Comparison of ENCODE assay signal across 15 cellular contexts in the genomic region with DNA sequence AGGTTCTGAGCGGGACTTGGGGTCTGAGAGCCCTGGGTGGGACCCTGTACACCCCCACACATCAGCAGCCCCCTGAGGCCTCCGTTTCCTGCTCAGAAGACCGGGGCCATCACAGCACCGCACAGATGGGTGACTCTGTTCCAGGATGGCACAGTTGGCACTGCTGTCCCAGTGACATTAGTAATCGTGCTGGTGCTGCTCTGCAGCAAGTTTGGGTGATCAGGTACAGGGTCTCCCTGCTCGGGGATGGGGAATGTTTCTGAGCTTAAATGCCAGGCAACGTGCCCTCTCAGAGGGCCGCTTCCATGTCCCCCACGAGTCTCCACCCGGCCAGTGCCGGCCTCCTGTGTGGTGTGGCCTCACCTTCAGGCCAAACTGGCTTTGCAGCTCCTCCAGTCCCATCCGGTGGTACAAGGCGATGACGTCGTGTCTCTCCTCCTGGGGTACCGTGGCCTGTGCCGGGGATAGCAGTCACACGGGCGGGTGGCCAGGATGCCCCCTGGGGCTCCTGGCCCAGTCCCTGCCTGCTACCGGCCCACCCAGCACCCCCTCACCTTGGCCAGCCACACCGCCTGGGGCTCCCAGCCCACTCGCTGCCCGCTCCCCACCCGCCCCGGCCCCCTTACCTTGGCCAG. TPM values are rescaled to one million over a fixed set of nuclear protein-coding genes. Genes with fewer than 3 reads are reported as not detected.
"Had no signal": no experiment of that assay in that cellular context is flagged by ENCODE, and none has a peak within 500 bp of the region (broad histone marks: within the 10 kb centered on the region; RNA-seq: fewer than 3 reads in every experiment).

No MANE protein-coding gene starts in this region.

- H3K9me3 Mint-ChIP-seq: activated CD4-positive, alpha-beta T cell treated with anti-CD3 and anti-CD28 coated beads, Interleukin-2, amount 10 ng/mL, durations not matched to agents 24 days and 14 days; activated T-helper 17 cell treated with anti-CD3 and anti-CD28 coated beads, Interleukin-2, amount 50 U/mL, for 72 hours; T-helper 2 cell treated with Interferon-gamma antibody and Interleukin-4, amounts not matched to agents 5 μg/mL and 100 μg/mL, for 36 hours had no signal

- H3K27me3 ChIP-seq: pancreas, vagina had no signal

- H3K27ac ChIP-seq: gastrocnemius medialis, pancreas, tibial artery, vagina had no signal

- H3K36me3 ChIP-seq: gastrocnemius medialis, pancreas, tibial artery, vagina had no signal

- H3K9me3 ChIP-seq: gastrocnemius medialis, pancreas, vagina had no signal

- H3K4me3 ChIP-seq: gastrocnemius medialis, pancreas, tibial artery, vagina had no signal

- H3K4me1 ChIP-seq: gastrocnemius medialis, pancreas, tibial artery, vagina had no signal

- H3K27me3 Mint-ChIP-seq: activated CD8-positive, alpha-beta T cell treated with anti-CD3 and anti-CD28 coated beads for 36 hours had no signal

- H3K4me1 Mint-ChIP-seq: activated B cell treated with CpG ODN at 0.5 μM for 24 hours; activated CD4-positive, alpha-beta T cell treated with anti-CD3 and anti-CD28 coated beads, Interleukin-2, amount 10 ng/mL, durations not matched to agents 24 days and 14 days; activated T-helper 17 cell treated with anti-CD3 and anti-CD28 coated beads, Interleukin-2, amount 50 U/mL, for 72 hours had no signal

- DNase-seq: activated CD4-positive, alpha-beta T cell treated with anti-CD3 and anti-CD28 coated beads, Interleukin-2, amount 10 ng/mL, durations not matched to agents 24 days and 14 days; activated CD8-positive, alpha-beta T cell treated with anti-CD3 and anti-CD28 coated beads for 36 hours; activated naive CD4-positive, alpha-beta T cell; activated T-cell treated with anti-CD3 and anti-CD28 coated beads, Interleukin-2, amount 50 U/mL, for 1 hour; cortex of kidney; gastrocnemius medialis; left ventricle myocardium superior; stimulated activated CD8-positive, alpha-beta memory T cell treated with anti-CD3 and anti-CD28 coated beads, Interleukin-4, amount 100 ng/mL, for 48 hours; stimulated activated naive CD4-positive, alpha-beta T cell; tibial artery had no signal

- ATAC-seq: activated CD8-positive, alpha-beta T cell treated with anti-CD3 and anti-CD28 coated beads for 36 hours; activated T-helper 17 cell treated with anti-CD3 and anti-CD28 coated beads, Interleukin-2, amount 50 U/mL, for 72 hours; gastrocnemius medialis; left ventricle myocardium superior; pancreas had no signal

- H3K27ac Mint-ChIP-seq: activated B cell treated with CpG ODN at 0.5 μM for 24 hours; activated CD4-positive, alpha-beta T cell treated with anti-CD3 and anti-CD28 coated beads, Interleukin-2, amount 10 ng/mL, durations not matched to agents 24 days and 14 days; activated CD8-positive, alpha-beta T cell treated with anti-CD3 and anti-CD28 coated beads for 36 hours; T-helper 2 cell treated with Interferon-gamma antibody and Interleukin-4, amounts not matched to agents 5 μg/mL and 100 μg/mL, for 36 hours had no signal

- H3K4me3 Mint-ChIP-seq: activated B cell treated with CpG ODN at 0.5 μM for 24 hours; activated CD4-positive, alpha-beta T cell treated with anti-CD3 and anti-CD28 coated beads, Interleukin-2, amount 10 ng/mL, durations not matched to agents 24 days and 14 days; activated CD8-positive, alpha-beta T cell treated with anti-CD3 and anti-CD28 coated beads for 36 hours; activated T-helper 17 cell treated with anti-CD3 and anti-CD28 coated beads, Interleukin-2, amount 50 U/mL, for 72 hours; T-helper 2 cell treated with Interferon-gamma antibody and Interleukin-4, amounts not matched to agents 5 μg/mL and 100 μg/mL, for 36 hours had no signal

- FAIRE-seq: pancreas had no signal

RNA-seq across cellular contexts. Expression of a gene that starts 29.2 kb away (rescaled TPM):
- total RNA-seq: activated B cell treated with CpG ODN at 0.5 μM for 24 hours, gastrocnemius medialis, left ventricle myocardium superior had no signal
